ENCODE assay signal across 8 cellular contexts in genomic region chr13:88507909-88508308, GRCh38.
"Had no signal": no experiment of that assay in that cellular context is flagged by ENCODE, and none has a peak within 500 bp of the region (broad histone marks: within the 10 kb centered on the region; RNA-seq: fewer than 3 reads in every experiment).

No MANE protein-coding gene starts in this region.

- ATAC-seq: GM12878 had no signal

- DNase-seq: GDM1, GF-D8 had no signal

- H3K4me3 ChIP-seq: GM12878 had no signal

- FAIRE-seq: G401.6, GM12878, GM12891, GM12892, GM18507, GM19239 had no signal
